In genomic region chr2:80091237-80091636, GRCh38 we compare ENCODE assay signal across 6 cellular contexts.
"Had no signal": no experiment of that assay in that cellular context is flagged by ENCODE, and none has a peak within 500 bp of the region (broad histone marks: within the 10 kb centered on the region; RNA-seq: fewer than 3 reads in every experiment).

No MANE protein-coding gene starts in this region.

- H3K4me3 ChIP-seq: GM23338, K562 had no signal

- ATAC-seq: GM23338, K562 had no signal

- H3K4me3 Mint-ChIP-seq: GM23338, H9 had no signal

- DNase-seq: H9, HCEC 1CT, IMR-90, KG1 had no signal

- H3K27ac Mint-ChIP-seq: GM23338, H9 had no signal
